Comparison of ENCODE assay signal across 1 cellular context in genomic region chr2:173191601-173192000, GRCh38.
TF ChIP-seq lines count a peak whose summit lies in the region.

No MANE protein-coding gene starts in this region.

TF ChIP-seq in WTC11, 78 proteins besides CTCF, POLR2A, EP300 and RAD21 (continued from another document):
- no peak for TF ChIP-seq ZBTB43 (CRISPR knock-in tag; IDR thresholded peaks at IDR 0.05)
- no peak for TF ChIP-seq ZNF423 (CRISPR knock-in tag; IDR thresholded peaks at IDR 0.05)
- no peak for TF ChIP-seq FOXJ3 (CRISPR knock-in tag; IDR thresholded peaks at IDR 0.05; ENCODE audit: borderline replicate concordance)
- no peak for TF ChIP-seq ZNF121 (CRISPR knock-in tag; IDR thresholded peaks at IDR 0.05)
- no peak for TF ChIP-seq ZNF138 (CRISPR knock-in tag; conservative IDR thresholded peaks at IDR 0.05)
TF ChIP-seq in WTC11: peak in this region for 0.
